In the genomic region with DNA sequence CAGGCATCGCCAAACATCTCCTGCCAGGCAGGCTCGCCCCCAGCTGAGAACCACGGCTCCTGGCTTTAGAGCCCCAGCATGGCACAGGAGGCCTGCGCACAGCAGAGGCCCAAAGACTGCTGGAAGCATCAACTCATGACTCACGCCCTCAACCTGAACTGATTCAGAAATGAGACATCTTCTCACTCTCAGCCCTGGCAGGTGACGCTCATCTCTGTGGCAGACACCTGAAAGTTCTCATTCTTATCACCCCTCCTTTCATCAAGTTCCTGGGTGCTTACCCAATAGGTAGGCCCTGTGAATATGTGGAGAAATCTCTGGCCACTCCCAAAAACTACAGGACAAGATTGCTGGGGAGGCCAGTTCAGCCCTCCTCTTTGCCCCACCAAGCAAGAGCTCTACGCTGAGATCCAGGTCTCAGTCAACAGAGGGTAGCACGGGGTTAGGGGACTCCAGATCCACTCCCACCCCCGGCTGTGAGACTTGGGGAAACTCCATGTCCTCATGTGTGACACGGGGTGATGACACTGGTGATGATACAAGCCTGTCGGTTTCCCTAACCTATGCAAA, we compare ENCODE assay signal across 8 cellular contexts. TPM values are rescaled to one million over a fixed set of nuclear protein-coding genes. Genes with fewer than 3 reads are reported as not detected.
DNase-seq lines count a peak whose midpoint lies in the region; ATAC-seq and TF ChIP-seq lines count a peak whose summit lies in the region.

No MANE protein-coding gene starts in this region.

- H3K36me3 ChIP-seq in esophagus muscularis mucosa: no peaks in the 10 kb centered on the region

- DNase-seq in GM19240 (ENCODE audit: insufficient read length, low spot score) (peak; percentile 22), glomerular visceral epithelial cell (ENCODE audit: extremely low spot score) (peak; percentile 85), NCI-H2227 (lab: John Stamatoyannopoulos, UW; ENCODE audit: unreplicated experiment) (no peak), NCI-H1092 (lab: John Stamatoyannopoulos, UW) (no peak), esophagus muscularis mucosa (ENCODE audit: extremely low spot score) (no peak)
- DNase-seq in activated CD4-positive, alpha-beta T cell treated with anti-CD3 and anti-CD28 coated beads, Interleukin-2, amount 50 U/mL, for 4 hours: peak; percentile 69 to 76
- peak; percentile 75 to 89 for DNase-seq in stimulated activated naive CD8-positive, alpha-beta T cell treated with anti-CD3 and anti-CD28 coated beads, Interleukin-15, amount 100 ng/mL, for 72 hours

- TF ChIP-seq CTCF in esophagus muscularis mucosa (IDR thresholded peaks at IDR 0.05): no peak

- intact Hi-C loops in esophagus muscularis mucosa (cut with DNase I): no loop called here

- H3K27ac ChIP-seq in esophagus muscularis mucosa (replicated peaks in 1 of 4): peak overlapping the region in 1 of 4 donors; percentile 16

- no peaks in the 10 kb centered on the region for H3K27me3 ChIP-seq in esophagus muscularis mucosa

- H3K4me3 ChIP-seq in esophagus muscularis mucosa: no peak overlapping the region

- H3K27me3 Mint-ChIP-seq in stimulated activated naive CD8-positive, alpha-beta T cell treated with anti-CD3 and anti-CD28 coated beads, Interleukin-15, amount 100 ng/mL, for 72 hours: no peaks in the 10 kb centered on the region

- H3K4me1 ChIP-seq in esophagus muscularis mucosa: peaks cover 16 to 66% (median 46%) of the 10 kb centered on the region in 4 donors

- H3K9me3 Mint-ChIP-seq in stimulated activated naive CD8-positive, alpha-beta T cell treated with anti-CD3 and anti-CD28 coated beads, Interleukin-15, amount 100 ng/mL, for 72 hours: no peaks in the 10 kb centered on the region

- TF ChIP-seq POLR2A in esophagus muscularis mucosa (IDR thresholded peaks at IDR 0.05; ENCODE audit: low read depth): no peak

- ATAC-seq in HG03139 (IDR thresholded peaks at IDR 0.05; ENCODE audit: unreplicated experiment): peak; percentile 49
- peak; percentile 89 for ATAC-seq in stimulated activated naive CD8-positive, alpha-beta T cell treated with anti-CD3 and anti-CD28 coated beads, Interleukin-15, amount 100 ng/mL, for 72 hours

- no peak for TF ChIP-seq EP300 in esophagus muscularis mucosa (IDR thresholded peaks at IDR 0.05)

- 94% methylated on average over 10 of the region's 11 CpGs for WGBS in esophagus muscularis mucosa

- peaks cover 98% of the 10 kb centered on the region for H3K4me1 Mint-ChIP-seq in stimulated activated naive CD8-positive, alpha-beta T cell treated with anti-CD3 and anti-CD28 coated beads, Interleukin-15, amount 100 ng/mL, for 72 hours

- H3K27ac Mint-ChIP-seq in stimulated activated naive CD8-positive, alpha-beta T cell treated with anti-CD3 and anti-CD28 coated beads, Interleukin-15, amount 100 ng/mL, for 72 hours: peak overlapping the region; percentile 92 to 99

- H3K9me3 ChIP-seq in esophagus muscularis mucosa: no peaks in the 10 kb centered on the region

- H3K4me3 Mint-ChIP-seq in stimulated activated naive CD8-positive, alpha-beta T cell treated with anti-CD3 and anti-CD28 coated beads, Interleukin-15, amount 100 ng/mL, for 72 hours: peak overlapping the region; percentile 85 to 91

RNA-seq across cellular contexts. Expression of a gene that starts 11.3 kb away (rescaled TPM):
- 10 to 100 TPM in 3 of 4 donors, 1 to 10 TPM in 1; 8.8 to 15.6 (median 13.0) TPM for total RNA-seq in esophagus muscularis mucosa

Comparison
In these comparisons a context has a peak if more than half of its experiments do, and no peak if none do; other contexts are left out.
1. DNase-seq: peak in GM19240 (single experiment), activated CD4-positive, alpha-beta T cell treated with anti-CD3 and anti-CD28 coated beads, Interleukin-2, amount 50 U/mL, for 4 hours (2 of 2), glomerular visceral epithelial cell (single experiment) and stimulated activated naive CD8-positive, alpha-beta T cell treated with anti-CD3 and anti-CD28 coated beads, Interleukin-15, amount 100 ng/mL, for 72 hours (2 of 2); none in NCI-H2227 (single experiment), NCI-H1092 (single experiment) and esophagus muscularis mucosa (single experiment).